20 cellular contexts compared by ENCODE assay signal in the genomic region with DNA sequence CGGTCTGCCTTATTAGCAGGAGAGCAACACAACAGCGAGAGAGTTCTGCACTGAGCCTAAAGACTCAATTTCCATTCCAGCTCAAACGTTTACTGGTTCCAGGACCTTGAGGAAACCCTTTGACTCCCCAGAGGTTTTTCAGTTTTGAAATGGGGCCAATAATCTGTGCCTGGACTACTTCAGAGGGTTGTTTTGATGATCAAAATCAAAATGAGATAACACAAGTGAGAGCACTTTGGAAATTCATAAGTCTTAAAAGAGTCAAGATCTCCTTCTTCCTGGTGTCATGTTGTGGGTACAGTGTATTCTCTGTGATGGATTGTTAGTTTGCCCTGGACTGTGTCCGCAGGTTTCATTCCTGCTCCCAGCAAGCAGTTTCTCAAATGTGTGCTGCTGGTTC. TPM values are rescaled to one million over a fixed set of nuclear protein-coding genes. Genes with fewer than 3 reads are reported as not detected.
A peak's percentile ranks its signal among the peaks of the same experiment; 100 is the strongest.
DNase-seq lines count a peak whose midpoint lies in the region; ATAC-seq and TF ChIP-seq lines count a peak whose summit lies in the region.
"Had no signal": no experiment of that assay in that cellular context is flagged by ENCODE, and none has a peak within 500 bp of the region (broad histone marks: within the 10 kb centered on the region; RNA-seq: fewer than 3 reads in every experiment).

No MANE protein-coding gene starts in this region.

- no peak overlapping the region for H3K4me3 Mint-ChIP-seq in osteocyte (ENCODE audit: unreplicated experiment)
- H3K4me3 Mint-ChIP-seq: CD4-positive, alpha-beta T cell; GM23338 had no signal

- H4K20me1 ChIP-seq in MM.1S (ENCODE audit: insufficient read depth, low read length), result no peaks in the 10 kb centered on the region

- peak overlapping the region; percentile 48 for H3K27ac Mint-ChIP-seq in osteocyte (ENCODE audit: unreplicated experiment)
- H3K27ac Mint-ChIP-seq: CD4-positive, alpha-beta T cell; GM23338 had no signal

- H3K27ac ChIP-seq in coronary artery (peak overlapping the region; percentile 3 to 24), tibial artery (peak overlapping the region; percentile 87), MM.1S (ENCODE audit: low read length) (no peak overlapping the region)

- no peak overlapping the region for H2AFZ ChIP-seq in MM.1S (ENCODE audit: low read length)
- H2AFZ ChIP-seq: GM23338 had no signal

- H3K9ac ChIP-seq in MM.1S (ENCODE audit: low read length), result no peak overlapping the region

- no peaks in the 10 kb centered on the region for H3K9me2 ChIP-seq in MM.1S (replicated peaks; ENCODE audit: insufficient read depth, low read length)

- H3K79me2 ChIP-seq in MM.1S (ENCODE audit: low read length), result no peaks in the 10 kb centered on the region

- H3K4me1 Mint-ChIP-seq in osteocyte (ENCODE audit: unreplicated experiment), result peaks cover 66% of the 10 kb centered on the region

- ATAC-seq in HG03135 (IDR thresholded peaks at IDR 0.05; ENCODE audit: unreplicated experiment), result no peak
- no peak for ATAC-seq in HG03521 (IDR thresholded peaks at IDR 0.05; ENCODE audit: unreplicated experiment)
- ATAC-seq: GM12878, GM23338, K562 had no signal

- no peak overlapping the region for H3K4me2 ChIP-seq in MM.1S (ENCODE audit: low read depth, low read length)
- H3K4me2 ChIP-seq: GM23338 had no signal

- H3F3A ChIP-seq in MM.1S (ENCODE audit: insufficient read depth, low read length), result no peaks in the 10 kb centered on the region

- peaks cover 28% of the 10 kb centered on the region for H3K36me3 Mint-ChIP-seq in osteocyte (ENCODE audit: unreplicated experiment)

- peak; percentile 75 for DNase-seq in SK-N-DZ (ENCODE audit: low spot score)
- no peak for DNase-seq in coronary artery (ENCODE audit: low spot score)
- no peak for DNase-seq in osteocyte (ENCODE audit: extremely low spot score, unreplicated experiment)
- no peak for DNase-seq in tibial artery
- no peak for DNase-seq in MM.1S
- no peak for DNase-seq in GOT3 (lab: John Stamatoyannopoulos, UW)
- DNase-seq: CD4-positive, alpha-beta T cell; NCI-H1105 treated with DMSO at 0.1 percent for 48 hours; NCI-H1694; NCI-H2227 treated with DMSO at 0.1 percent for 48 hours; NCI-H510A treated with DMSO at 0.1 percent for 48 hours; NCI-H774; SHP77 had no signal

- TF ChIP-seq CTCF in coronary artery (IDR thresholded peaks at IDR 0.05) (no peak), osteocyte (IDR thresholded peaks at IDR 0.05) (no peak), tibial artery (IDR thresholded peaks at IDR 0.05) (no peak), MM.1S (IDR thresholded peaks at IDR 0.05; ENCODE audit: low read length) (no peak)

- peaks cover 17% of the 10 kb centered on the region for H3K9me3 Mint-ChIP-seq in osteocyte (ENCODE audit: unreplicated experiment)
- H3K9me3 Mint-ChIP-seq: CD4-positive, alpha-beta T cell; GM23338 had no signal

- H3K9me3 ChIP-seq in tibial artery (peaks cover 0 to 4% (median 0%) of the 10 kb centered on the region in 3 donors), MM.1S (replicated peaks; ENCODE audit: insufficient read depth, low read length) (no peaks in the 10 kb centered on the region)

- intact Hi-C loops in tibial artery (cut with DNase I; ENCODE audit: low total_unique reads), result no loop called here

- H3K4me3 ChIP-seq in coronary artery (no peak overlapping the region), tibial artery (no peak overlapping the region), MM.1S (ENCODE audit: low read length) (no peak overlapping the region)
- H3K4me3 ChIP-seq: GM12878, GM23338, K562 had no signal

- H3K27me3 ChIP-seq in tibial artery, result no peaks in the 10 kb centered on the region
- no peaks in the 10 kb centered on the region for H3K27me3 ChIP-seq in MM.1S (replicated peaks; ENCODE audit: insufficient read depth, low read length)

- no peaks in the 10 kb centered on the region for H3K27me3 Mint-ChIP-seq in osteocyte (ENCODE audit: unreplicated experiment)

- H3K36me3 ChIP-seq in tibial artery (no peaks in the 10 kb centered on the region), MM.1S (replicated peaks; ENCODE audit: insufficient read depth, low read length) (no peaks in the 10 kb centered on the region)

- H3K4me1 ChIP-seq in tibial artery, result peaks cover 6 to 92% (median 51%) of the 10 kb centered on the region in 4 donors
- no peaks in the 10 kb centered on the region for H3K4me1 ChIP-seq in MM.1S (ENCODE audit: low read length)

RNA-seq across cellular contexts. Expression of a gene that starts 52.9 kb away (rescaled TPM):
- 44.9 and 47.4 TPM in 2 replicates for polyA plus RNA-seq in SK-N-DZ (2014; cell fraction: cytosol; rRNA removed)
- 41.3 and 41.7 TPM in 2 replicates for polyA plus RNA-seq in SK-N-DZ (2014; cell fraction: nucleus; rRNA removed)
- 83.8 and 92.7 TPM in 2 replicates for total RNA-seq in osteocyte
- total RNA-seq: CD4-positive, alpha-beta T cell; OCI-LY7 had no signal
- polyA plus RNA-seq: BJ had no signal
